ENCODE assay signal across 1 cellular context in the genomic region with DNA sequence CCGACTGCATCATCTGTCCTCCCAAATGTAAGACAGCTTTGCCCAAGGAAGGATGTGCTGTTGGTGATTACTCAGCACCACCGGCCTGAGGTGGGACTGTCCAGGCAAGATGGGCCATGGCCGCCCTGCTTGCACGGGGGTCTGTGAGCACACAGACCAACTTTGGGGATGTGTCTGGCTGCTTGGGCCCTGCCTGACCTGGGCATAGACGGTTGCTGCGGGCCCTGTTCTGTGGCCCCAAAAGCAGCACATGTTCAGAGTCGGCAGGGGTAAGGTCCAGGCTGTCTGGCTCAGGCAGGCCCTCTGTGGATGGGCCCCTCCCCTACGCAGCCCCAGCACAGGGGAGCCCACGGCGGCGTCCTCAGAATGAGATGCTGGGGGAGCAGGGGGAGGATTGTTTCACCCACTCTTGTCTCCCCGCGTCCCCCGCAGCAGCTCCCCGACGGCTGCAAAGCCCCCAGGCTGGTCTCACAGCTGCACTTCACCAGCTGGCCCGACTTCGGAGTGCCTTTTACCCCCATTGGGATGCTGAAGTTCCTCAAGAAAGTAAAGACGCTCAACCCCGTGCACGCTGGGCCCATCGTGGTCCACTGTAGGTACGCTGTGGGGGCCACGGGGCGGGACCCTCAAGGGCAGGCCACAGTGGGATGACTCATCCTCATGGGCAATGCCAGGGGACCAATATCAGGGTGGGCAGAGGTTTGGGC.
TF ChIP-seq lines count a peak whose summit lies in the region.

No MANE protein-coding gene starts in this region.

TF ChIP-seq in endothelial cell of umbilical vein, 7 proteins besides CTCF, POLR2A, EP300 and RAD21:
- TF ChIP-seq EZH2 (IDR thresholded peaks at IDR 0.05; ENCODE audit: borderline replicate concordance, low read depth, low read length, severe bottlenecking) = no peak
- TF ChIP-seq FOS (IDR thresholded peaks at IDR 0.05; ENCODE audit: borderline replicate concordance, insufficient read depth, low read length) = no peak
- TF ChIP-seq JUN (IDR thresholded peaks at IDR 0.05; ENCODE audit: borderline replicate concordance, insufficient read depth, insufficient read length, low read depth) = peak; percentile 10
- no peak for TF ChIP-seq GATA2 (IDR thresholded peaks at IDR 0.05; ENCODE audit: insufficient read depth, insufficient read length, low read depth, low read length)
- TF ChIP-seq, protein P1, sequence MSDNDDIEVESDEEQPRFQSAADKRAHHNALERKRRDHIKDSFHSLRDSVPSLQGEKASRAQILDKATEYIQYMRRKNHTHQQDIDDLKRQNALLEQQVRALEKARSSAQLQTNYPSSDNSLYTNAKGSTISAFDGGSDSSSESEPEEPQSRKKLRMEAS (IDR thresholded peaks at IDR 0.05; ENCODE audit: insufficient read depth, insufficient read length) = no peak
- TF ChIP-seq POLR2AphosphoS5 (IDR thresholded peaks at IDR 0.05; ENCODE audit: insufficient read depth, low read depth, low read length) = no peak
- TF ChIP-seq MYC (IDR thresholded peaks at IDR 0.05; ENCODE audit: low read depth, low read length) = no peak
